ENCODE assay signal across 1 cellular context in genomic region chr6:28597217-28597835, GRCh38.
TF ChIP-seq lines count a peak whose summit lies in the region.

No MANE protein-coding gene starts in this region.

TF ChIP-seq in H1, 55 proteins besides CTCF, POLR2A, EP300 and RAD21 (continued from another document):
- TF ChIP-seq, protein P1, sequence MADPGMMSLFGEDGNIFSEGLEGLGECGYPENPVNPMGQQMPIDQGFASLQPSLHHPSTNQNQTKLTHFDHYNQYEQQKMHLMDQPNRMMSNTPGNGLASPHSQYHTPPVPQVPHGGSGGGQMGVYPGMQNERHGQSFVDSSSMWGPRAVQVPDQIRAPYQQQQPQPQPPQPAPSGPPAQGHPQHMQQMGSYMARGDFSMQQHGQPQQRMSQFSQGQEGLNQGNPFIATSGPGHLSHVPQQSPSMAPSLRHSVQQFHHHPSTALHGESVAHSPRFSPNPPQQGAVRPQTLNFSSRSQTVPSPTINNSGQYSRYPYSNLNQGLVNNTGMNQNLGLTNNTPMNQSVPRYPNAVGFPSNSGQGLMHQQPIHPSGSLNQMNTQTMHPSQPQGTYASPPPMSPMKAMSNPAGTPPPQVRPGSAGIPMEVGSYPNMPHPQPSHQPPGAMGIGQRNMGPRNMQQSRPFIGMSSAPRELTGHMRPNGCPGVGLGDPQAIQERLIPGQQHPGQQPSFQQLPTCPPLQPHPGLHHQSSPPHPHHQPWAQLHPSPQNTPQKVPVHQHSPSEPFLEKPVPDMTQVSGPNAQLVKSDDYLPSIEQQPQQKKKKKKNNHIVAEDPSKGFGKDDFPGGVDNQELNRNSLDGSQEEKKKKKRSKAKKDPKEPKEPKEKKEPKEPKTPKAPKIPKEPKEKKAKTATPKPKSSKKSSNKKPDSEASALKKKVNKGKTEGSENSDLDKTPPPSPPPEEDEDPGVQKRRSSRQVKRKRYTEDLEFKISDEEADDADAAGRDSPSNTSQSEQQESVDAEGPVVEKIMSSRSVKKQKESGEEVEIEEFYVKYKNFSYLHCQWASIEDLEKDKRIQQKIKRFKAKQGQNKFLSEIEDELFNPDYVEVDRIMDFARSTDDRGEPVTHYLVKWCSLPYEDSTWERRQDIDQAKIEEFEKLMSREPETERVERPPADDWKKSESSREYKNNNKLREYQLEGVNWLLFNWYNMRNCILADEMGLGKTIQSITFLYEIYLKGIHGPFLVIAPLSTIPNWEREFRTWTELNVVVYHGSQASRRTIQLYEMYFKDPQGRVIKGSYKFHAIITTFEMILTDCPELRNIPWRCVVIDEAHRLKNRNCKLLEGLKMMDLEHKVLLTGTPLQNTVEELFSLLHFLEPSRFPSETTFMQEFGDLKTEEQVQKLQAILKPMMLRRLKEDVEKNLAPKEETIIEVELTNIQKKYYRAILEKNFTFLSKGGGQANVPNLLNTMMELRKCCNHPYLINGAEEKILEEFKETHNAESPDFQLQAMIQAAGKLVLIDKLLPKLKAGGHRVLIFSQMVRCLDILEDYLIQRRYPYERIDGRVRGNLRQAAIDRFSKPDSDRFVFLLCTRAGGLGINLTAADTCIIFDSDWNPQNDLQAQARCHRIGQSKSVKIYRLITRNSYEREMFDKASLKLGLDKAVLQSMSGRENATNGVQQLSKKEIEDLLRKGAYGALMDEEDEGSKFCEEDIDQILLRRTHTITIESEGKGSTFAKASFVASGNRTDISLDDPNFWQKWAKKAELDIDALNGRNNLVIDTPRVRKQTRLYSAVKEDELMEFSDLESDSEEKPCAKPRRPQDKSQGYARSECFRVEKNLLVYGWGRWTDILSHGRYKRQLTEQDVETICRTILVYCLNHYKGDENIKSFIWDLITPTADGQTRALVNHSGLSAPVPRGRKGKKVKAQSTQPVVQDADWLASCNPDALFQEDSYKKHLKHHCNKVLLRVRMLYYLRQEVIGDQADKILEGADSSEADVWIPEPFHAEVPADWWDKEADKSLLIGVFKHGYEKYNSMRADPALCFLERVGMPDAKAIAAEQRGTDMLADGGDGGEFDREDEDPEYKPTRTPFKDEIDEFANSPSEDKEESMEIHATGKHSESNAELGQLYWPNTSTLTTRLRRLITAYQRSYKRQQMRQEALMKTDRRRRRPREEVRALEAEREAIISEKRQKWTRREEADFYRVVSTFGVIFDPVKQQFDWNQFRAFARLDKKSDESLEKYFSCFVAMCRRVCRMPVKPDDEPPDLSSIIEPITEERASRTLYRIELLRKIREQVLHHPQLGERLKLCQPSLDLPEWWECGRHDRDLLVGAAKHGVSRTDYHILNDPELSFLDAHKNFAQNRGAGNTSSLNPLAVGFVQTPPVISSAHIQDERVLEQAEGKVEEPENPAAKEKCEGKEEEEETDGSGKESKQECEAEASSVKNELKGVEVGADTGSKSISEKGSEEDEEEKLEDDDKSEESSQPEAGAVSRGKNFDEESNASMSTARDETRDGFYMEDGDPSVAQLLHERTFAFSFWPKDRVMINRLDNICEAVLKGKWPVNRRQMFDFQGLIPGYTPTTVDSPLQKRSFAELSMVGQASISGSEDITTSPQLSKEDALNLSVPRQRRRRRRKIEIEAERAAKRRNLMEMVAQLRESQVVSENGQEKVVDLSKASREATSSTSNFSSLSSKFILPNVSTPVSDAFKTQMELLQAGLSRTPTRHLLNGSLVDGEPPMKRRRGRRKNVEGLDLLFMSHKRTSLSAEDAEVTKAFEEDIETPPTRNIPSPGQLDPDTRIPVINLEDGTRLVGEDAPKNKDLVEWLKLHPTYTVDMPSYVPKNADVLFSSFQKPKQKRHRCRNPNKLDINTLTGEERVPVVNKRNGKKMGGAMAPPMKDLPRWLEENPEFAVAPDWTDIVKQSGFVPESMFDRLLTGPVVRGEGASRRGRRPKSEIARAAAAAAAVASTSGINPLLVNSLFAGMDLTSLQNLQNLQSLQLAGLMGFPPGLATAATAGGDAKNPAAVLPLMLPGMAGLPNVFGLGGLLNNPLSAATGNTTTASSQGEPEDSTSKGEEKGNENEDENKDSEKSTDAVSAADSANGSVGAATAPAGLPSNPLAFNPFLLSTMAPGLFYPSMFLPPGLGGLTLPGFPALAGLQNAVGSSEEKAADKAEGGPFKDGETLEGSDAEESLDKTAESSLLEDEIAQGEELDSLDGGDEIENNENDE (IDR thresholded peaks at IDR 0.05; ENCODE audit: insufficient replicate concordance, low read length), result no peak
- TF ChIP-seq CREB1 (IDR thresholded peaks at IDR 0.05) (peak; percentile 71), EZH2 (IDR thresholded peaks at IDR 0.05; ENCODE audit: low read depth, low read length, severe bottlenecking) (no peak), HDAC2 (IDR thresholded peaks at IDR 0.05; ENCODE audit: borderline replicate concordance in 1 of 2, low read depth in 2 of 2, low read length in 2 of 2) (peak in 1 of 2 experiments; percentile 53; a peak in 1 of 4 replicates), RBBP5 (IDR thresholded peaks at IDR 0.05; ENCODE audit: borderline replicate concordance, low read depth, low read length) (no peak), SIN3A (conservative IDR thresholded peaks at IDR 0.05 in 1 of 2, IDR thresholded peaks at IDR 0.05 in 1 of 2; ENCODE audit: low read depth in 1 of 2, low read length in 2 of 2) (no peak), E2F6 (IDR thresholded peaks at IDR 0.05) (no peak), TAF1 (IDR thresholded peaks at IDR 0.05; ENCODE audit: low read depth, low read length) (no peak), MAFK (IDR thresholded peaks at IDR 0.05; ENCODE audit: low read depth, low read length) (peak; percentile 54; the same call in 1 of the 2 replicates), NANOG (IDR thresholded peaks at IDR 0.05; ENCODE audit: insufficient read depth, low read depth, low read length, poor library complexity, severe bottlenecking) (no peak)
- TF ChIP-seq, protein P2, sequence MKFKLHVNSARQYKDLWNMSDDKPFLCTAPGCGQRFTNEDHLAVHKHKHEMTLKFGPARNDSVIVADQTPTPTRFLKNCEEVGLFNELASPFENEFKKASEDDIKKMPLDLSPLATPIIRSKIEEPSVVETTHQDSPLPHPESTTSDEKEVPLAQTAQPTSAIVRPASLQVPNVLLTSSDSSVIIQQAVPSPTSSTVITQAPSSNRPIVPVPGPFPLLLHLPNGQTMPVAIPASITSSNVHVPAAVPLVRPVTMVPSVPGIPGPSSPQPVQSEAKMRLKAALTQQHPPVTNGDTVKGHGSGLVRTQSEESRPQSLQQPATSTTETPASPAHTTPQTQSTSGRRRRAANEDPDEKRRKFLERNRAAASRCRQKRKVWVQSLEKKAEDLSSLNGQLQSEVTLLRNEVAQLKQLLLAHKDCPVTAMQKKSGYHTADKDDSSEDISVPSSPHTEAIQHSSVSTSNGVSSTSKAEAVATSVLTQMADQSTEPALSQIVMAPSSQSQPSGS (IDR thresholded peaks at IDR 0.05; ENCODE audit: low read length), result peak; percentile 71
- TF ChIP-seq, protein P3, sequence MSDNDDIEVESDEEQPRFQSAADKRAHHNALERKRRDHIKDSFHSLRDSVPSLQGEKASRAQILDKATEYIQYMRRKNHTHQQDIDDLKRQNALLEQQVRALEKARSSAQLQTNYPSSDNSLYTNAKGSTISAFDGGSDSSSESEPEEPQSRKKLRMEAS (IDR thresholded peaks at IDR 0.05), result peak; percentile 65
